ENCODE assay signal across 15 cellular contexts in genomic region chr13:27137759-27138158, GRCh38. TPM values are rescaled to one million over a fixed set of nuclear protein-coding genes. Genes with fewer than 3 reads are reported as not detected.
DNase-seq lines count a peak whose midpoint lies in the region; ATAC-seq, FAIRE-seq and TF ChIP-seq lines count a peak whose summit lies in the region.
"Had no signal": no experiment of that assay in that cellular context is flagged by ENCODE, and none has a peak within 500 bp of the region (broad histone marks: within the 10 kb centered on the region; RNA-seq: fewer than 3 reads in every experiment).

No MANE protein-coding gene starts in this region.

- peak overlapping the region; percentile 17; the same call in 1 of the 2 replicates for H3K4me2 ChIP-seq in K562 (ENCODE audit: insufficient read depth, low read length)

- no peak for TF ChIP-seq CTCF in K562 (IDR thresholded peaks at IDR 0.05 in 2 of 3, conservative IDR thresholded peaks at IDR 0.05 in 1 of 3; ENCODE audit: insufficient read depth in 2 of 3, low read depth in 1 of 3, low read length in 3 of 3)

- no peaks in the 10 kb centered on the region for H3K36me3 ChIP-seq in K562 (ENCODE audit: control insufficient read depth, insufficient read depth, low read length)
- H3K36me3 ChIP-seq in stomach smooth muscle (ENCODE audit: control insufficient read depth in 2 of 2, insufficient read depth in 2 of 2, low read length in 2 of 2): no peaks in the 10 kb centered on the region
- H3K36me3 ChIP-seq: uterus had no signal

- peak; percentile 80 for ATAC-seq in Right ventricle myocardium inferior
- peak; percentile 78 for ATAC-seq in K562
- ATAC-seq in HG03159 (IDR thresholded peaks at IDR 0.05; ENCODE audit: unreplicated experiment): no peak
- ATAC-seq: CD8-positive, alpha-beta T cell had no signal

- H3K9me1 ChIP-seq in K562 (ENCODE audit: control insufficient read depth, insufficient read depth, low read length): no peaks in the 10 kb centered on the region

- 63% methylated on average over 7 of the region's 7 CpGs for WGBS in K562 (ENCODE audit: insufficient coverage, low coverage, missing lambda C conversion rate)

- H2AFZ ChIP-seq in K562 (ENCODE audit: low read depth, low read length): 0 out of 2 replicates have a peak overlapping the region, but pooled peaks have one; percentile 45
- H2AFZ ChIP-seq: parathyroid adenoma had no signal

- CTCF ChIA-PET in K562 (lab: Yijun Ruan, JAX; ENCODE audit: low intra/inter-chr PET ratio): no interaction called here

- peaks cover 94% of the 10 kb centered on the region for H3K79me2 ChIP-seq in K562 (ENCODE audit: control insufficient read depth, insufficient read depth, low read length)

- POLR2A ChIA-PET in K562 (lab: Yijun Ruan, JAX): interaction anchor here (0.6 to 3.6 kb wide), 5 partner anchors 9 to 95 kb away, joined by 3 to 24 read pairs (median 3); no protein-coding TSS in a partner anchor

- H3K27ac ChIP-seq in K562 (ENCODE audit: extremely low read depth, low read depth, low read length) (peak overlapping the region; percentile 75), stomach smooth muscle (ENCODE audit: low read length) (peak overlapping the region; percentile 19)
- H3K27ac ChIP-seq: parathyroid adenoma, uterus had no signal

- in situ Hi-C loops in K562 (cut with MboI): no loop called here

- H3K4me1 ChIP-seq in K562 (replicated peaks in 1 of 2; ENCODE audit: control insufficient read depth in 2 of 2, insufficient read depth in 2 of 2, low read length in 2 of 2): peaks cover 16 to 21% of the 10 kb centered on the region in 2 experiments; a peak in 4 of 5 replicates
- H3K4me1 ChIP-seq in stomach smooth muscle (ENCODE audit: control insufficient read depth, insufficient read depth, low read length): peaks cover 9% of the 10 kb centered on the region
- H3K4me1 ChIP-seq: parathyroid adenoma, uterus had no signal

- intact Hi-C loops in Right ventricle myocardium inferior (cut with DNase I) (no loop called here), cardiac septum (cut with DNase I) (no loop called here), K562 (cut with micrococcal nuclease) (no loop called here)

- TF ChIP-seq EP300 in K562 (IDR thresholded peaks at IDR 0.05; ENCODE audit: low read length): no peak

- FAIRE-seq in K562 (lab: Jason Lieb, UNC): peak; percentile 19
- FAIRE-seq: G401.6, TTC549 had no signal

- H3K4me3 ChIP-seq in K562 (no peak overlapping the region), stomach smooth muscle (ENCODE audit: low read length in 2 of 2) (peak overlapping the region in 1 of 2 donors; percentile 40)
- H3K4me3 ChIP-seq: uterus had no signal

- H3K9me3 ChIP-seq in K562 (replicated peaks; ENCODE audit: control insufficient read depth, insufficient read depth, low read depth, low read length) (no peaks in the 10 kb centered on the region), stomach smooth muscle (ENCODE audit: control insufficient read depth in 2 of 2, low read length in 2 of 2) (no peaks in the 10 kb centered on the region)
- H3K9me3 ChIP-seq: uterus had no signal

- no peak for TF ChIP-seq POLR2A in K562 (conservative IDR thresholded peaks at IDR 0.05)

- no peak for TF ChIP-seq RAD21 in K562 (CRISPR knock-in tag; conservative IDR thresholded peaks at IDR 0.05 in 1 of 2, IDR thresholded peaks at IDR 0.05 in 1 of 2)

- no TSS peak for BruUV-seq in K562 (replicated peaks; lab: Mats Ljungman, UMichigan)

- H3K27me3 ChIP-seq in K562 (ENCODE audit: control insufficient read depth in 2 of 2, insufficient read depth in 2 of 2, low read length in 2 of 2) (no peaks in the 10 kb centered on the region), stomach smooth muscle (ENCODE audit: control insufficient read depth in 1 of 2, insufficient read depth in 2 of 2, low read length in 2 of 2) (no peaks in the 10 kb centered on the region)
- H3K27me3 ChIP-seq: uterus had no signal

- no peak for DNase-seq in Right ventricle myocardium inferior (ENCODE audit: missing footprints)
- DNase-seq in cardiac septum (ENCODE audit: low spot score): no peak
- DNase-seq in K562 (ENCODE audit: extremely low read depth in 1 of 4, low spot score in 3 of 4): peak in 1 of 4 experiments; percentile 24
- peak; percentile 13 for DNase-seq in middle frontal gyrus (ENCODE audit: extremely low spot score, low spot score)
- no peak for DNase-seq in AG08395 (ENCODE audit: low spot score)
- DNase-seq in NCI-H1417 treated with DMSO at 0.1 percent for 48 hours (lab: John Stamatoyannopoulos, UW): no peak
- DNase-seq: activated CD4-positive, alpha-beta memory T cell treated with anti-CD3 and anti-CD28 coated beads for 36 hours; CD8-positive, alpha-beta T cell; stimulated activated CD4-positive, alpha-beta T cell treated with anti-CD3 and anti-CD28 coated beads, Interleukin-2, amount 100 ng/mL, for 24 hours; uterus had no signal

- no peaks in the 10 kb centered on the region for H4K20me1 ChIP-seq in K562 (replicated peaks; ENCODE audit: control insufficient read depth, insufficient read depth, low read length)

- peak overlapping the region; percentile 19 to 42; a peak in 3 of 4 replicates for H3K9ac ChIP-seq in K562 (ENCODE audit: insufficient read depth in 1 of 2, low read depth in 2 of 2, low read length in 2 of 2)
- no peak overlapping the region for H3K9ac ChIP-seq in stomach smooth muscle (ENCODE audit: low read length in 2 of 2)
- H3K9ac ChIP-seq: parathyroid adenoma had no signal

TF ChIP-seq in K562, 482 proteins besides CTCF, POLR2A, EP300 and RAD21 (continues in another document):
- TF ChIP-seq NR0B1 (IDR thresholded peaks at IDR 0.05; ENCODE audit: partially characterized antibody) (no peak), USF1 (CRISPR knock-in tag; IDR thresholded peaks at IDR 0.05) (no peak), POLR2AphosphoS2 (IDR thresholded peaks at IDR 0.05; ENCODE audit: low read length) (no peak), E2F6 (IDR thresholded peaks at IDR 0.05; ENCODE audit: borderline replicate concordance in 1 of 2, extremely low read depth in 1 of 2, insufficient read depth in 1 of 2, insufficient read length in 1 of 2, low read depth in 1 of 2, low read length in 1 of 2, poor library complexity in 1 of 2, severe bottlenecking in 1 of 2) (no peak), TRIM28 (IDR thresholded peaks at IDR 0.05) (no peak), IFI16 (CRISPR knock-in tag; IDR thresholded peaks at IDR 0.05) (no peak)
- TF ChIP-seq, protein P1, sequence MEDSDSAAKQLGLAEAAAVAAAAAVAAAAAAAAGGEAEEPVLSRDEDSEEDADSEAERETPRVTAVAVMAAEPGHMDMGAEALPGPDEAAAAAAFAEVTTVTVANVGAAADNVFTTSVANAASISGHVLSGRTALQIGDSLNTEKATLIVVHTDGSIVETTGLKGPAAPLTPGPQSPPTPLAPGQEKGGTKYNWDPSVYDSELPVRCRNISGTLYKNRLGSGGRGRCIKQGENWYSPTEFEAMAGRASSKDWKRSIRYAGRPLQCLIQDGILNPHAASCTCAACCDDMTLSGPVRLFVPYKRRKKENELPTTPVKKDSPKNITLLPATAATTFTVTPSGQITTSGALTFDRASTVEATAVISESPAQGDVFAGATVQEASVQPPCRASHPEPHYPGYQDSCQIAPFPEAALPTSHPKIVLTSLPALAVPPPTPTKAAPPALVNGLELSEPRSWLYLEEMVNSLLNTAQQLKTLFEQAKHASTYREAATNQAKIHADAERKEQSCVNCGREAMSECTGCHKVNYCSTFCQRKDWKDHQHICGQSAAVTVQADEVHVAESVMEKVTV (CRISPR knock-in tag; IDR thresholded peaks at IDR 0.05): no peak

RNA-seq across cellular contexts. Expression of gene USP12, which starts 33.9 kb away (rescaled TPM):
- 20.1 TPM for total RNA-seq in Right ventricle myocardium inferior
- total RNA-seq in cardiac septum: 28.0 TPM
- 13.2 and 38.3 TPM in 2 replicates for total RNA-seq in K562 (2011; cell fraction: chromatin; rRNA removed; ENCODE audit: low replicate concordance)
- total RNA-seq in K562 (2011; cell fraction: nucleolus; rRNA removed): 9.5 and 10.5 TPM in 2 replicates
- total RNA-seq in K562 (2011; cell fraction: nucleoplasm; rRNA removed): 21.6 and 39.0 TPM in 2 replicates
- 7.8 and 8.9 TPM in 2 replicates for total RNA-seq in K562 (2014; rRNA removed)
- 17.2 and 18.1 TPM in 2 replicates for total RNA-seq in K562 (2014; rRNA removed; fragmentation: Illumina TruSeq; extraction: Trizol)
- total RNA-seq in K562 (2015; rRNA removed; fragmentation: Illumina TruSeq; extraction: Trizol): 11.1 and 13.3 TPM in 2 replicates
- 12.7 and 13.1 TPM in 2 replicates for total RNA-seq in K562 (2021)
- 13.8 and 20.5 TPM in 2 replicates for polyA plus RNA-seq in K562 (2011; rRNA removed)
- polyA plus RNA-seq in K562 (2011; cell fraction: cytosol; rRNA removed): 2.3 and 4.2 TPM in 2 replicates
- polyA plus RNA-seq in K562 (2011; cell fraction: nucleus; rRNA removed): 7.5 and 8.8 TPM in 2 replicates
- 12.3 and 14.4 TPM in 2 replicates for polyA plus RNA-seq in K562 (2012)
- 11.7 and 15.3 TPM in 2 replicates for polyA plus RNA-seq in K562 (2014; fragmentation: Illumina TruSeq; extraction: Trizol)
- 1 to 10 TPM; 1.8 to 5.1 TPM for polyA plus RNA-seq in K562 (2014; fragmentation: Nextera tagmentation; extraction: Ambion mirVana)
- 11.0 and 14.0 TPM in 2 replicates for polyA plus RNA-seq in K562 (2014; rRNA removed)
- polyA minus RNA-seq in K562 (2011; rRNA and poly(A)+ RNA removed): 18.9 and 19.8 TPM in 2 replicates
- 4.2 and 6.3 TPM in 2 replicates for polyA minus RNA-seq in K562 (2011; cell fraction: cytosol; rRNA and poly(A)+ RNA removed)
- polyA minus RNA-seq in K562 (2011; cell fraction: nucleus; rRNA and poly(A)+ RNA removed): 11.3 and 17.3 TPM in 2 replicates

Comparison
In these comparisons a context has a peak if more than half of its experiments do, and no peak if none do; other contexts are left out.
1. H3K9ac ChIP-seq: peak in K562 (2 of 2); none in stomach smooth muscle (0 of 2).